1 cellular context compared by ENCODE assay signal in the genomic region with DNA sequence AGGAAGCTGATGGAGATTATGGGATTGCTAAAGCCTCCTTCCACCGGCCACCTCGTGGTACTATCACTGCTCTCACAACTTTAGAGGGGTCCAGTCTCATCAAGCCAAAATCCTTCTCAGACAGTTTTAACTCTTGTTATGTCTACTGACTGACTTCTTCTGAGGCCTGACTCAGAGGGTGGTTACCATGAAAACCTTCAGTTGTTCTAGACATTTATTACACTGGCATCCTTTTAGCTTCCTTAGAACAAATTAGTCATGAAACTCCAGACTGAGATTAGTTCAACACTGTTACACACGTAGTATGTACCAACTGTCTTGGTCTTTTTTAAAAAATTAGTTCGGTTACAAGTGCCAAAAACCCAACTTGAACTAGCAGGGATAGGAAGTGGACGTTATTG.
TF ChIP-seq lines count a peak whose summit lies in the region.

No MANE protein-coding gene starts in this region.

TF ChIP-seq in GM23338, 12 proteins besides CTCF, POLR2A, EP300 and RAD21:
- TF ChIP-seq, protein P1, sequence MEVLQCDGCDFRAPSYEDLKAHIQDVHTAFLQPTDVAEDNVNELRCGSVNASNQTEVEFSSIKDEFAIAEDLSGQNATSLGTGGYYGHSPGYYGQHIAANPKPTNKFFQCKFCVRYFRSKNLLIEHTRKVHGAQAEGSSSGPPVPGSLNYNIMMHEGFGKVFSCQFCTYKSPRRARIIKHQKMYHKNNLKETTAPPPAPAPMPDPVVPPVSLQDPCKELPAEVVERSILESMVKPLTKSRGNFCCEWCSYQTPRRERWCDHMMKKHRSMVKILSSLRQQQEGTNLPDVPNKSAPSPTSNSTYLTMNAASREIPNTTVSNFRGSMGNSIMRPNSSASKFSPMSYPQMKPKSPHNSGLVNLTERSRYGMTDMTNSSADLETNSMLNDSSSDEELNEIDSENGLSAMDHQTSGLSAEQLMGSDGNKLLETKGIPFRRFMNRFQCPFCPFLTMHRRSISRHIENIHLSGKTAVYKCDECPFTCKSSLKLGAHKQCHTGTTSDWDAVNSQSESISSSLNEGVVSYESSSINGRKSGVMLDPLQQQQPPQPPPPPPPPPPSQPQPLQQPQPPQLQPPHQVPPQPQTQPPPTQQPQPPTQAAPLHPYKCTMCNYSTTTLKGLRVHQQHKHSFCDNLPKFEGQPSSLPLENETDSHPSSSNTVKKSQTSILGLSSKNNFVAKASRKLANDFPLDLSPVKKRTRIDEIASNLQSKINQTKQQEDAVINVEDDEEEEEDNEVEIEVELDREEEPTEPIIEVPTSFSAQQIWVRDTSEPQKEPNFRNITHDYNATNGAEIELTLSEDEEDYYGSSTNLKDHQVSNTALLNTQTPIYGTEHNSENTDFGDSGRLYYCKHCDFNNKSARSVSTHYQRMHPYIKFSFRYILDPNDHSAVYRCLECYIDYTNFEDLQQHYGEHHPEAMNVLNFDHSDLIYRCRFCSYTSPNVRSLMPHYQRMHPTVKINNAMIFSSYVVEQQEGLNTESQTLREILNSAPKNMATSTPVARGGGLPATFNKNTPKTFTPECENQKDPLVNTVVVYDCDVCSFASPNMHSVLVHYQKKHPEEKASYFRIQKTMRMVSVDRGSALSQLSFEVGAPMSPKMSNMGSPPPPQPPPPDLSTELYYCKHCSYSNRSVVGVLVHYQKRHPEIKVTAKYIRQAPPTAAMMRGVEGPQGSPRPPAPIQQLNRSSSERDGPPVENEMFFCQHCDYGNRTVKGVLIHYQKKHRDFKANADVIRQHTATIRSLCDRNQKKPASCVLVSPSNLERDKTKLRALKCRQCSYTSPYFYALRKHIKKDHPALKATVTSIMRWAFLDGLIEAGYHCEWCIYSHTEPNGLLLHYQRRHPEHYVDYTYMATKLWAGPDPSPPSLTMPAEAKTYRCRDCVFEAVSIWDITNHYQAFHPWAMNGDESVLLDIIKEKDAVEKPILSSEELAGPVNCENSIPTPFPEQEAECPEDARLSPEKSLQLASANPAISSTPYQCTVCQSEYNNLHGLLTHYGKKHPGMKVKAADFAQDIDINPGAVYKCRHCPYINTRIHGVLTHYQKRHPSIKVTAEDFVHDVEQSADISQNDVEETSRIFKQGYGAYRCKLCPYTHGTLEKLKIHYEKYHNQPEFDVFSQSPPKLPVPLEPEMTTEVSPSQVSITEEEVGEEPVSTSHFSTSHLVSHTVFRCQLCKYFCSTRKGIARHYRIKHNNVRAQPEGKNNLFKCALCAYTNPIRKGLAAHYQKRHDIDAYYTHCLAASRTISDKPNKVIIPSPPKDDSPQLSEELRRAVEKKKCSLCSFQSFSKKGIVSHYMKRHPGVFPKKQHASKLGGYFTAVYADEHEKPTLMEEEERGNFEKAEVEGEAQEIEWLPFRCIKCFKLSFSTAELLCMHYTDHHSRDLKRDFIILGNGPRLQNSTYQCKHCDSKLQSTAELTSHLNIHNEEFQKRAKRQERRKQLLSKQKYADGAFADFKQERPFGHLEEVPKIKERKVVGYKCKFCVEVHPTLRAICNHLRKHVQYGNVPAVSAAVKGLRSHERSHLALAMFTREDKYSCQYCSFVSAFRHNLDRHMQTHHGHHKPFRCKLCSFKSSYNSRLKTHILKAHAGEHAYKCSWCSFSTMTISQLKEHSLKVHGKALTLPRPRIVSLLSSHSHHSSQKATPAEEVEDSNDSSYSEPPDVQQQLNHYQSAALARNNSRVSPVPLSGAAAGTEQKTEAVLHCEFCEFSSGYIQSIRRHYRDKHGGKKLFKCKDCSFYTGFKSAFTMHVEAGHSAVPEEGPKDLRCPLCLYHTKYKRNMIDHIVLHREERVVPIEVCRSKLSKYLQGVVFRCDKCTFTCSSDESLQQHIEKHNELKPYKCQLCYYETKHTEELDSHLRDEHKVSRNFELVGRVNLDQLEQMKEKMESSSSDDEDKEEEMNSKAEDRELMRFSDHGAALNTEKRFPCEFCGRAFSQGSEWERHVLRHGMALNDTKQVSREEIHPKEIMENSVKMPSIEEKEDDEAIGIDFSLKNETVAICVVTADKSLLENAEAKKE (CRISPR knock-in tag; IDR thresholded peaks at IDR 0.05), result no peak
- TF ChIP-seq EZH2phosphoT487 (IDR thresholded peaks at IDR 0.05; ENCODE audit: unreplicated experiment), result no peak
- TF ChIP-seq, protein P2, sequence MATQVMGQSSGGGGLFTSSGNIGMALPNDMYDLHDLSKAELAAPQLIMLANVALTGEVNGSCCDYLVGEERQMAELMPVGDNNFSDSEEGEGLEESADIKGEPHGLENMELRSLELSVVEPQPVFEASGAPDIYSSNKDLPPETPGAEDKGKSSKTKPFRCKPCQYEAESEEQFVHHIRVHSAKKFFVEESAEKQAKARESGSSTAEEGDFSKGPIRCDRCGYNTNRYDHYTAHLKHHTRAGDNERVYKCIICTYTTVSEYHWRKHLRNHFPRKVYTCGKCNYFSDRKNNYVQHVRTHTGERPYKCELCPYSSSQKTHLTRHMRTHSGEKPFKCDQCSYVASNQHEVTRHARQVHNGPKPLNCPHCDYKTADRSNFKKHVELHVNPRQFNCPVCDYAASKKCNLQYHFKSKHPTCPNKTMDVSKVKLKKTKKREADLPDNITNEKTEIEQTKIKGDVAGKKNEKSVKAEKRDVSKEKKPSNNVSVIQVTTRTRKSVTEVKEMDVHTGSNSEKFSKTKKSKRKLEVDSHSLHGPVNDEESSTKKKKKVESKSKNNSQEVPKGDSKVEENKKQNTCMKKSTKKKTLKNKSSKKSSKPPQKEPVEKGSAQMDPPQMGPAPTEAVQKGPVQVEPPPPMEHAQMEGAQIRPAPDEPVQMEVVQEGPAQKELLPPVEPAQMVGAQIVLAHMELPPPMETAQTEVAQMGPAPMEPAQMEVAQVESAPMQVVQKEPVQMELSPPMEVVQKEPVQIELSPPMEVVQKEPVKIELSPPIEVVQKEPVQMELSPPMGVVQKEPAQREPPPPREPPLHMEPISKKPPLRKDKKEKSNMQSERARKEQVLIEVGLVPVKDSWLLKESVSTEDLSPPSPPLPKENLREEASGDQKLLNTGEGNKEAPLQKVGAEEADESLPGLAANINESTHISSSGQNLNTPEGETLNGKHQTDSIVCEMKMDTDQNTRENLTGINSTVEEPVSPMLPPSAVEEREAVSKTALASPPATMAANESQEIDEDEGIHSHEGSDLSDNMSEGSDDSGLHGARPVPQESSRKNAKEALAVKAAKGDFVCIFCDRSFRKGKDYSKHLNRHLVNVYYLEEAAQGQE (IDR thresholded peaks at IDR 0.05; ENCODE audit: unreplicated experiment), result no peak
- no peak for TF ChIP-seq NANOG (IDR thresholded peaks at IDR 0.05; ENCODE audit: borderline replicate concordance)
- no peak for TF ChIP-seq ZNF331 (CRISPR knock-in tag; IDR thresholded peaks at IDR 0.05; ENCODE audit: low read depth)
- TF ChIP-seq EZH2 (IDR thresholded peaks at IDR 0.05; ENCODE audit: low read depth, unreplicated experiment), result no peak
- TF ChIP-seq, protein P3, sequence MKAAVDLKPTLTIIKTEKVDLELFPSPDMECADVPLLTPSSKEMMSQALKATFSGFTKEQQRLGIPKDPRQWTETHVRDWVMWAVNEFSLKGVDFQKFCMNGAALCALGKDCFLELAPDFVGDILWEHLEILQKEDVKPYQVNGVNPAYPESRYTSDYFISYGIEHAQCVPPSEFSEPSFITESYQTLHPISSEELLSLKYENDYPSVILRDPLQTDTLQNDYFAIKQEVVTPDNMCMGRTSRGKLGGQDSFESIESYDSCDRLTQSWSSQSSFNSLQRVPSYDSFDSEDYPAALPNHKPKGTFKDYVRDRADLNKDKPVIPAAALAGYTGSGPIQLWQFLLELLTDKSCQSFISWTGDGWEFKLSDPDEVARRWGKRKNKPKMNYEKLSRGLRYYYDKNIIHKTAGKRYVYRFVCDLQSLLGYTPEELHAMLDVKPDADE (IDR thresholded peaks at IDR 0.05), result no peak
- TF ChIP-seq CREB1 (CRISPR knock-in tag; IDR thresholded peaks at IDR 0.05; ENCODE audit: low read depth), result no peak
- no peak for TF ChIP-seq STAT1 (IDR thresholded peaks at IDR 0.05; ENCODE audit: unreplicated experiment)
- TF ChIP-seq JUNB (IDR thresholded peaks at IDR 0.05; ENCODE audit: unreplicated experiment), result no peak
- no peak for TF ChIP-seq POLR2AphosphoS5 (IDR thresholded peaks at IDR 0.05; ENCODE audit: low read depth)
